In genomic region chr18:76476665-76477561, GRCh38 we compare ENCODE assay signal across 8 cellular contexts. TPM values are rescaled to one million over a fixed set of nuclear protein-coding genes. Genes with fewer than 3 reads are reported as not detected.
DNase-seq lines count a peak whose midpoint lies in the region; ATAC-seq and TF ChIP-seq lines count a peak whose summit lies in the region.

No MANE protein-coding gene starts in this region.

- H3K27ac ChIP-seq in RWPE2 (ENCODE audit: poor library complexity, severe bottlenecking), result peak overlapping the region; percentile 77
- peak overlapping the region; percentile 72 for H3K27ac ChIP-seq in psoas muscle

- DNase-seq in EH (ENCODE audit: low read depth) (peak; percentile 95), RWPE2 (ENCODE audit: low spot score) (no peak), fibroblast of pulmonary artery (ENCODE audit: low read depth) (peak; percentile 95), psoas muscle (no peak), NCI-H345 treated with DMSO at 0.1 percent for 48 hours (lab: John Stamatoyannopoulos, UW; ENCODE audit: unreplicated experiment) (no peak)
- no peak for DNase-seq in stimulated activated naive CD4-positive, alpha-beta T cell (lab: John Stamatoyannopoulos, UW)

- TF ChIP-seq CTCF in RWPE2 (IDR thresholded peaks at IDR 0.05; ENCODE audit: poor library complexity, severe bottlenecking) (no peak), fibroblast of pulmonary artery (IDR thresholded peaks at IDR 0.05; ENCODE audit: low read length, missing control alignments) (no peak), psoas muscle (IDR thresholded peaks at IDR 0.05) (no peak)

- H3K36me3 ChIP-seq in RWPE2 (ENCODE audit: low read depth) (peaks cover 12% of the 10 kb centered on the region), psoas muscle (ENCODE audit: insufficient read depth in 1 of 2, low read depth in 1 of 2) (no peaks in the 10 kb centered on the region)

- H3K4me1 ChIP-seq in RWPE2 (ENCODE audit: insufficient read depth, poor library complexity, severe bottlenecking) (peaks cover 37% of the 10 kb centered on the region), psoas muscle (peaks cover 49% of the 10 kb centered on the region)

- H3K4me3 ChIP-seq in RWPE2 (ENCODE audit: severe bottlenecking), result peak overlapping the region; percentile 8
- H3K4me3 ChIP-seq in fibroblast of pulmonary artery (replicated peaks; ENCODE audit: low read depth, low read length), result peak overlapping the region; percentile 53
- H3K4me3 ChIP-seq in psoas muscle, result peak overlapping the region; percentile 60

- WGBS in psoas muscle, 3 donors, result 22 to 38% (median 23%) methylated on average over 16 of the region's 16 CpGs

- H3K27me3 ChIP-seq in RWPE2 (ENCODE audit: insufficient read depth, poor library complexity, severe bottlenecking) (no peaks in the 10 kb centered on the region), psoas muscle (ENCODE audit: insufficient read depth in 3 of 3, low read length in 2 of 3) (no peaks in the 10 kb centered on the region)

- H3K9me3 ChIP-seq in RWPE2 (ENCODE audit: severe bottlenecking), result no peaks in the 10 kb centered on the region
- H3K9me3 ChIP-seq in psoas muscle, result no peaks in the 10 kb centered on the region

- ATAC-seq in HG02610 (IDR thresholded peaks at IDR 0.05; ENCODE audit: unreplicated experiment) (peak; percentile 68), RWPE2 (ENCODE audit: low read depth) (peak; percentile 92), psoas muscle (peak; percentile 20 to 49 (median 26)), HG03025 (IDR thresholded peaks at IDR 0.05; ENCODE audit: low FRiP score, unreplicated experiment) (no peak)

- intact Hi-C loops in psoas muscle (cut with DNase I), result loop anchor here (2.0 to 5.0 kb wide), 2 partner anchors 14 to 70 kb away; no protein-coding TSS in a partner anchor

RNA-seq across cellular contexts. Expression of gene ZNF516, which starts 18.1 kb away (rescaled TPM):
- total RNA-seq in psoas muscle, result 10 to 100 TPM in 3 of 4 donors, 1 to 10 TPM in 1; 9.6 to 20.6 (median 17.2) TPM
- polyA plus RNA-seq in psoas muscle, result 1 to 10 TPM; 2.4 to 8.1 (median 2.7) TPM

Comparison
In these comparisons a context has a peak if more than half of its experiments do, and no peak if none do; other contexts are left out.
1. DNase-seq: peak in EH (single experiment) and fibroblast of pulmonary artery (single experiment); none in RWPE2 (single experiment), psoas muscle (0 of 2), NCI-H345 treated with DMSO at 0.1 percent for 48 hours (single experiment) and stimulated activated naive CD4-positive, alpha-beta T cell (0 of 6).
2. H3K4me3 ChIP-seq: peak in every context shown above with its lines; median percentile 60 in psoas muscle; 53 in fibroblast of pulmonary artery; 8 in RWPE2.